In the genomic region with DNA sequence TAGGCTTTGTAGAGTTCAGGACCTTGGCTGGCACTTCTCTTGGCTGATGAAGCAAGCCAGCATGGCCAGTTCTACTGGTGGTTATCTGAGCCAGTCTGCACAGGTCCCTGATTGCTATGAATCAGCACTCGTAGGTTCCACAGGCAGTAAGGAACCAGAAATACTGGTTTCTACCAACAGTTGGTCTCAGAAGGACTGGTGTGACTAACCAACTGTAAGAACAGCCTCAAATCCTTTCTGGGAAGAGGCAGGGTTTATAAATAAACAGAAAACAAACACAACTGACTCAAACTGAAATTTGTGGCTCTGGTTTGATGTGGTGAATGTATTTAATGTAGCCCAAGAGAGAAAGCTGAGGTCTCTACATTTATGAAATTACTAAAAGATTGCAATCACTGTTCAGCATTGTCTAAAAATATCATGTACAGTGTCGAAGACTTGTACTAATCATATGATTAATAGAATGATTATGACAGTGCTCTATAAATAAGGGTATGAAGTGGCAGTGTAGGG, we compare ENCODE assay signal across 9 cellular contexts. TPM values are rescaled to one million over a fixed set of nuclear protein-coding genes. Genes with fewer than 3 reads are reported as not detected.
A peak's percentile ranks its signal among the peaks of the same experiment; 100 is the strongest.
DNase-seq lines count a peak whose midpoint lies in the region; ATAC-seq and TF ChIP-seq lines count a peak whose summit lies in the region.
"Had no signal": no experiment of that assay in that cellular context is flagged by ENCODE, and none has a peak within 500 bp of the region (broad histone marks: within the 10 kb centered on the region; RNA-seq: fewer than 3 reads in every experiment).

No MANE protein-coding gene starts in this region.

- in situ Hi-C loops in gastrocnemius medialis (cut with MboI; ENCODE audit: low sequenced_read_pairs in 4 of 4): no loop called here

- no peaks in the 10 kb centered on the region for H3K27me3 ChIP-seq in gastrocnemius medialis

- H3K4me3 ChIP-seq in coronary artery: no peak overlapping the region
- H3K4me3 ChIP-seq in gastrocnemius medialis: no peak overlapping the region

- intact Hi-C loops in gastrocnemius medialis (cut with DNase I; ENCODE audit: low total_unique reads): no loop called here

- H3K4me1 ChIP-seq in gastrocnemius medialis: peaks cover 17 to 26% of the 10 kb centered on the region in 2 donors

- TF ChIP-seq POLR2A in gastrocnemius medialis (IDR thresholded peaks at IDR 0.05): no peak

- no peaks in the 10 kb centered on the region for H3K9me3 ChIP-seq in gastrocnemius medialis

- ATAC-seq in GM18867 (IDR thresholded peaks at IDR 0.05; ENCODE audit: unreplicated experiment) (peak; percentile 91), HG02973 (IDR thresholded peaks at IDR 0.05; ENCODE audit: unreplicated experiment) (peak; percentile 97), gastrocnemius medialis (peak; percentile 76 to 88)

- DNase-seq in AG08395 (ENCODE audit: low spot score) (peak; percentile 73), NCI-H774 (lab: John Stamatoyannopoulos, UW) (peak; percentile 32), coronary artery (ENCODE audit: low spot score) (no peak), gastrocnemius medialis (peak; percentile 18 to 19), activated gamma-delta T cell treated with Interleukin-2 at 50 U/mL for 16 hours (no peak), GF-D8 (lab: John Stamatoyannopoulos, UW) (no peak)

- no peaks in the 10 kb centered on the region for H3K36me3 ChIP-seq in gastrocnemius medialis

- TF ChIP-seq CTCF in coronary artery (IDR thresholded peaks at IDR 0.05) (no peak), gastrocnemius medialis (IDR thresholded peaks at IDR 0.05 in 4 of 5, conservative IDR thresholded peaks at IDR 0.05 in 1 of 5) (no peak)

- H3K27ac ChIP-seq in coronary artery (peak overlapping the region; percentile 42 to 70), gastrocnemius medialis (peak overlapping the region; percentile 29 to 67 (median 62))
- H3K27ac ChIP-seq: HL-60 had no signal

RNA-seq across cellular contexts. Expression of a gene that starts 44.1 kb away (rescaled TPM):
- total RNA-seq in gastrocnemius medialis: 10 to 100 TPM; 17.6 to 29.7 (median 21.7) TPM

Comparison
In these comparisons a context has a peak if more than half of its experiments do, and no peak if none do; other contexts are left out.
1. DNase-seq: peak in AG08395 (single experiment), NCI-H774 (single experiment) and gastrocnemius medialis (2 of 2); none in coronary artery (single experiment), activated gamma-delta T cell treated with Interleukin-2 at 50 U/mL for 16 hours (single experiment) and GF-D8 (single experiment).
2. Peak in every context shown above with its lines, with median percentiles within 50 percentile points of each other: ATAC-seq.